Comparison of ENCODE assay signal across 12 cellular contexts in the genomic region with DNA sequence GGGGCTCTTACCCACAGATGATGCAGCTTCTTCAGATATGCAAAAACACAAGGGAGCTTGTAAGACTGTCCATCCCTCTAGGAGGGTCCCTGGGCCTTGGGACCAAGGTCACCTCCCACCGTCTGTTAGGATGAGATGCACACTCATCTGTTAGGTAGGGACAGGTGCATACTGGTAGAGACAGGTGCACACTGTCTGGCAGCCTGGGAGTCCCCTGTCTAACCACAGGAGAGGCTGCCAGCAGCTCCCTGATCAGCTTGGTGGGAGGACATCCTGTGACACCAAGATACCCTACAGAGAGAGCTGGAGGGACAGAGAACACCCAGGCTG. TPM values are rescaled to one million over a fixed set of nuclear protein-coding genes. Genes with fewer than 3 reads are reported as not detected.
DNase-seq lines count a peak whose midpoint lies in the region; ATAC-seq and TF ChIP-seq lines count a peak whose summit lies in the region.
"Had no signal": no experiment of that assay in that cellular context is flagged by ENCODE, and none has a peak within 500 bp of the region (broad histone marks: within the 10 kb centered on the region; RNA-seq: fewer than 3 reads in every experiment).

No MANE protein-coding gene starts in this region.

- H3K9me3 ChIP-seq in Panc1 (ENCODE audit: control insufficient read depth, insufficient read depth, low read depth, low read length) (no peaks in the 10 kb centered on the region), adrenal gland (replicated peaks in 1 of 3) (no peaks in the 10 kb centered on the region)

- in situ Hi-C loops in Panc1 (cut with HindIII; ENCODE audit: low pct_unique_long_range_greater_than_20kb, low sequenced_read_pairs), result no loop called here

- no peaks in the 10 kb centered on the region for H3K9me3 Mint-ChIP-seq in activated CD8-positive, alpha-beta memory T cell treated with anti-CD3 and anti-CD28 coated beads, Interleukin-2, amount 10 ng/mL, durations not matched to agents 7 days and 5 days (ENCODE audit: low read depth)
- no peaks in the 10 kb centered on the region for H3K9me3 Mint-ChIP-seq in stimulated activated memory B cell treated with anti-CD40 and anti-IgM and Interleukin-4, amounts not matched to agents 10 μg/mL and 1 μg/mL and 100 μg/mL, for 72 hours

- TF ChIP-seq CTCF in Panc1 (IDR thresholded peaks at IDR 0.05) (no peak), adrenal gland (IDR thresholded peaks at IDR 0.05) (no peak)

- H3K27ac ChIP-seq in Panc1 (ENCODE audit: low read length) (no peak overlapping the region), adrenal gland (no peak overlapping the region)
- H3K27ac ChIP-seq: skin epidermis, WERI-Rb-1 had no signal

- CTCF ChIA-PET in activated CD8-positive, alpha-beta memory T cell treated with anti-CD3 and anti-CD28 coated beads, Interleukin-2, amount 10 ng/mL, durations not matched to agents 7 days and 5 days (lab: Charles Lee), result interaction anchor here (0.6 to 5.5 kb wide), 87 partner anchors 10 to 931 kb away, joined by 3 to 124 read pairs (median 4); partner anchors contain the start of genes CLTB, EIF4E1B, FAF2 and FGFR4
- CTCF ChIA-PET in Panc1 (lab: Charles Lee), result interaction anchor here (0.6 to 2.4 kb wide), 35 partner anchors 9 to 931 kb away, joined by 3 to 17 read pairs (median 4); partner anchors contain the start of gene TSPAN17

- peak; percentile 26 for ATAC-seq in activated CD8-positive, alpha-beta memory T cell treated with anti-CD3 and anti-CD28 coated beads, Interleukin-2, amount 10 ng/mL, durations not matched to agents 7 days and 5 days
- peak; percentile 16 for ATAC-seq in HG02623 (IDR thresholded peaks at IDR 0.05; ENCODE audit: unreplicated experiment)
- ATAC-seq in Panc1, result peak; percentile 33
- peak; percentile 59 for ATAC-seq in stimulated activated memory B cell treated with anti-CD40 and anti-IgM and Interleukin-4, amounts not matched to agents 10 μg/mL and 1 μg/mL and 100 μg/mL, for 72 hours
- no peak for ATAC-seq in left lobe of liver

- intact Hi-C loops in Panc1 (cut with micrococcal nuclease; ENCODE audit: unreplicated experiment) (loop anchor here (2.0 to 5.0 kb wide), 2 partner anchors 152 to 298 kb away; partner anchors contain the start of gene UNC5A), adrenal gland (cut with DNase I) (loop anchor here (10.0 kb wide), 2 partner anchors 284 to 294 kb away; no protein-coding TSS in a partner anchor)

- H3K27me3 Mint-ChIP-seq in activated CD8-positive, alpha-beta memory T cell treated with anti-CD3 and anti-CD28 coated beads, Interleukin-2, amount 10 ng/mL, durations not matched to agents 7 days and 5 days, result peaks cover 12% of the 10 kb centered on the region
- peaks cover 34% of the 10 kb centered on the region for H3K27me3 Mint-ChIP-seq in stimulated activated memory B cell treated with anti-CD40 and anti-IgM and Interleukin-4, amounts not matched to agents 10 μg/mL and 1 μg/mL and 100 μg/mL, for 72 hours

- no peak for TF ChIP-seq POLR2A in adrenal gland (IDR thresholded peaks at IDR 0.05)

- H3K4me1 ChIP-seq in Panc1 (ENCODE audit: control insufficient read depth, insufficient read depth, low read length), result no peaks in the 10 kb centered on the region
- H3K4me1 ChIP-seq in adrenal gland (replicated peaks in 1 of 2), result peaks cover 0 to 5% of the 10 kb centered on the region in 2 donors

- peaks cover 29% of the 10 kb centered on the region for H3K4me1 Mint-ChIP-seq in activated CD8-positive, alpha-beta memory T cell treated with anti-CD3 and anti-CD28 coated beads, Interleukin-2, amount 10 ng/mL, durations not matched to agents 7 days and 5 days
- peaks cover 38% of the 10 kb centered on the region for H3K4me1 Mint-ChIP-seq in stimulated activated memory B cell treated with anti-CD40 and anti-IgM and Interleukin-4, amounts not matched to agents 10 μg/mL and 1 μg/mL and 100 μg/mL, for 72 hours

- WGBS in adrenal gland, 4 donors, result 13 to 14% (median 13%) methylated on average over 1 of the region's 1 CpG; no CpG with 5 or more reads in 1 of the 4 donors

- POLR2A ChIA-PET in Panc1 (lab: Charles Lee), result interaction anchor here (0.5 to 0.6 kb wide), 5 partner anchors 27 to 851 kb away, joined by 3 to 5 read pairs (median 3); no protein-coding TSS in a partner anchor

- DNase-seq in activated CD8-positive, alpha-beta memory T cell treated with anti-CD3 and anti-CD28 coated beads, Interleukin-2, amount 10 ng/mL, durations not matched to agents 7 days and 5 days, result no peak
- no peak for DNase-seq in activated CD8-positive, alpha-beta memory T cell treated with anti-CD3 and anti-CD28 coated beads, Interleukin-2, amount 50 U/mL, for 4 hours
- no peak for DNase-seq in Panc1 (ENCODE audit: low read depth, low spot score)
- no peak for DNase-seq in left lobe of liver (ENCODE audit: low spot score)
- DNase-seq in AG08396 (ENCODE audit: low spot score), result no peak
- no peak for DNase-seq in adrenal gland

- H3K4me3 Mint-ChIP-seq in activated CD8-positive, alpha-beta memory T cell treated with anti-CD3 and anti-CD28 coated beads, Interleukin-2, amount 10 ng/mL, durations not matched to agents 7 days and 5 days, result no peak overlapping the region
- H3K4me3 Mint-ChIP-seq in stimulated activated memory B cell treated with anti-CD40 and anti-IgM and Interleukin-4, amounts not matched to agents 10 μg/mL and 1 μg/mL and 100 μg/mL, for 72 hours, result no peak overlapping the region
- H3K4me3 Mint-ChIP-seq: activated naive CD8-positive, alpha-beta T cell had no signal

- peaks cover 2% of the 10 kb centered on the region for H3K36me3 Mint-ChIP-seq in activated CD8-positive, alpha-beta memory T cell treated with anti-CD3 and anti-CD28 coated beads, Interleukin-2, amount 10 ng/mL, durations not matched to agents 7 days and 5 days
- no peaks in the 10 kb centered on the region for H3K36me3 Mint-ChIP-seq in stimulated activated memory B cell treated with anti-CD40 and anti-IgM and Interleukin-4, amounts not matched to agents 10 μg/mL and 1 μg/mL and 100 μg/mL, for 72 hours
- H3K36me3 Mint-ChIP-seq: activated naive CD8-positive, alpha-beta T cell had no signal

- H3K27me3 ChIP-seq in Panc1 (ENCODE audit: control insufficient read depth, insufficient read depth, low read length) (no peaks in the 10 kb centered on the region), adrenal gland (peaks cover 3% of the 10 kb centered on the region)

- no TSS peak for BruUV-seq in Panc1 (replicated peaks; lab: Mats Ljungman, UMichigan)

- H3K4me3 ChIP-seq in Panc1 (ENCODE audit: low read depth in 2 of 2, low read length in 2 of 2), result no peak overlapping the region
- H3K4me3 ChIP-seq in adrenal gland, result no peak overlapping the region
- H3K4me3 ChIP-seq: skin epidermis had no signal

- H3K27ac Mint-ChIP-seq in activated CD8-positive, alpha-beta memory T cell treated with anti-CD3 and anti-CD28 coated beads, Interleukin-2, amount 10 ng/mL, durations not matched to agents 7 days and 5 days, result no peak overlapping the region
- H3K27ac Mint-ChIP-seq in stimulated activated memory B cell treated with anti-CD40 and anti-IgM and Interleukin-4, amounts not matched to agents 10 μg/mL and 1 μg/mL and 100 μg/mL, for 72 hours, result no peak overlapping the region
- H3K27ac Mint-ChIP-seq: activated naive CD8-positive, alpha-beta T cell had no signal

- H3K36me3 ChIP-seq in Panc1 (ENCODE audit: control insufficient read depth, insufficient read depth, low read length), result no peaks in the 10 kb centered on the region
- H3K36me3 ChIP-seq in adrenal gland (replicated peaks in 1 of 2), result peaks cover 0 to 14% of the 10 kb centered on the region in 2 donors
- H3K36me3 ChIP-seq: WERI-Rb-1 had no signal

RNA-seq across cellular contexts. Expression of gene TSPAN17, which starts 13.2 kb away (rescaled TPM):
- 10 to 100 TPM; 31.5 to 39.2 TPM for total RNA-seq in activated CD8-positive, alpha-beta memory T cell treated with anti-CD3 and anti-CD28 coated beads, Interleukin-2, amount 10 ng/mL, durations not matched to agents 7 days and 5 days
- total RNA-seq in Panc1 (2021; ENCODE audit: unreplicated experiment) (64.7 TPM), left lobe of liver (13.7 TPM), adrenal gland (100 to 1,000 TPM in 1 of 8 donors, 10 to 100 TPM in 7; 25.8 to 106 (median 59.5) TPM)
- polyA plus RNA-seq in Panc1 (2012; ENCODE audit: insufficient read length), result 61.7 TPM
- polyA plus RNA-seq in adrenal gland, result 10 to 100 TPM; 35.1 to 52.0 (median 43.8) TPM

RNA-seq across cellular contexts. Expression of gene EIF4E1B, which starts 30.0 kb away (rescaled TPM):
- total RNA-seq in activated CD8-positive, alpha-beta memory T cell treated with anti-CD3 and anti-CD28 coated beads, Interleukin-2, amount 10 ng/mL, durations not matched to agents 7 days and 5 days, result not detected
- total RNA-seq in Panc1 (2021; ENCODE audit: unreplicated experiment) (not detected), left lobe of liver (not detected), adrenal gland (under 1 TPM in 1 of 8 donors, not detected in 7; 0.28 TPM)
- polyA plus RNA-seq in Panc1 (2012; ENCODE audit: insufficient read length), result not detected
- under 1 TPM; 0.24 to 0.37 (median 0.24) TPM for polyA plus RNA-seq in adrenal gland

RNA-seq across cellular contexts. Expression of gene SNCB, which starts 30.2 kb away (rescaled TPM):
- not detected for total RNA-seq in activated CD8-positive, alpha-beta memory T cell treated with anti-CD3 and anti-CD28 coated beads, Interleukin-2, amount 10 ng/mL, durations not matched to agents 7 days and 5 days
- total RNA-seq in Panc1 (2021; ENCODE audit: unreplicated experiment) (0.77 TPM), left lobe of liver (not detected), adrenal gland (1 to 10 TPM in 2 of 8 donors, under 1 TPM in 2, not detected in 4; 0.19 to 2.4 (median 1.4) TPM)
- 0.62 TPM for polyA plus RNA-seq in Panc1 (2012; ENCODE audit: insufficient read length)
- 1 to 10 TPM; 1.0 to 8.6 (median 2.8) TPM for polyA plus RNA-seq in adrenal gland
- total RNA-seq: mononuclear cell had no signal

RNA-seq across cellular contexts. Expression of gene GPRIN1, which starts 50.5 kb away (rescaled TPM):
- total RNA-seq in activated CD8-positive, alpha-beta memory T cell treated with anti-CD3 and anti-CD28 coated beads, Interleukin-2, amount 10 ng/mL, durations not matched to agents 7 days and 5 days, result 1 to 10 TPM; 2.5 to 3.4 TPM
- 18.9 TPM for total RNA-seq in Panc1 (2021; ENCODE audit: unreplicated experiment)
- 12.7 TPM for polyA plus RNA-seq in Panc1 (2012; ENCODE audit: insufficient read length)
- 0.18 TPM for total RNA-seq in left lobe of liver
- 1 to 10 TPM in 4 of 8 donors, under 1 TPM in 4; 0.42 to 4.0 (median 1.2) TPM for total RNA-seq in adrenal gland
- polyA plus RNA-seq in adrenal gland, result 1 to 10 TPM in 2 of 3 donors, under 1 TPM in 1; 0.81 to 2.2 (median 1.3) TPM
